ENCODE assay signal across 10 cellular contexts in genomic region chr2:235270951-235271350, GRCh38.
DNase-seq lines count a peak whose midpoint lies in the region; ATAC-seq and TF ChIP-seq lines count a peak whose summit lies in the region.
"Had no signal": no experiment of that assay in that cellular context is flagged by ENCODE, and none has a peak within 500 bp of the region (broad histone marks: within the 10 kb centered on the region; RNA-seq: fewer than 3 reads in every experiment).

No MANE protein-coding gene starts in this region.

- peak; percentile 67 for DNase-seq in activated CD8-positive, alpha-beta memory T cell treated with anti-CD3 and anti-CD28 coated beads for 24 hours
- no peak for DNase-seq in activated CD8-positive, alpha-beta memory T cell treated with anti-CD3 and anti-CD28 coated beads, Interleukin-2, amount 50 U/mL, for 4 hours
- DNase-seq in activated CD4-positive, alpha-beta memory T cell treated with anti-CD3 and anti-CD28 coated beads for 36 hours: peak; percentile 80
- peak; percentile 75 for DNase-seq in stimulated activated CD4-positive, alpha-beta T cell treated with anti-CD3 and anti-CD28 coated beads, Interleukin-15, amount 100 ng/mL, for 24 hours
- no peak for DNase-seq in testis
- DNase-seq in CD14-positive monocyte (ENCODE audit: low spot score): no peak
- no peak for DNase-seq in tibial nerve (ENCODE audit: low spot score in 2 of 2)

- CTCF ChIA-PET in activated CD4-positive, alpha-beta memory T cell treated with anti-CD3 and anti-CD28 coated beads for 36 hours (lab: Charles Lee): no interaction called here

- 81 to 84% methylated on average over 4 of the region's 4 CpGs for WGBS in testis, 2 donors
- 66 to 74% methylated on average over 4 of the region's 4 CpGs for WGBS in tibial nerve, 2 donors

- H3K27me3 ChIP-seq in testis (no peaks in the 10 kb centered on the region), tibial nerve (no peaks in the 10 kb centered on the region)

- no peak overlapping the region for H3K27ac Mint-ChIP-seq in activated CD4-positive, alpha-beta memory T cell treated with anti-CD3 and anti-CD28 coated beads for 36 hours
- H3K27ac Mint-ChIP-seq in CD14-positive monocyte: no peak overlapping the region
- H3K27ac Mint-ChIP-seq: B cell, nephron had no signal

- no peaks in the 10 kb centered on the region for H3K36me3 ChIP-seq in testis (ENCODE audit: low read depth, missing control alignments)
- no peaks in the 10 kb centered on the region for H3K36me3 ChIP-seq in tibial nerve

- H3K36me3 Mint-ChIP-seq in activated CD4-positive, alpha-beta memory T cell treated with anti-CD3 and anti-CD28 coated beads for 36 hours: no peaks in the 10 kb centered on the region
- H3K36me3 Mint-ChIP-seq in CD14-positive monocyte: no peaks in the 10 kb centered on the region

- H3K4me3 ChIP-seq in testis: no peak overlapping the region
- H3K4me3 ChIP-seq in tibial nerve: no peak overlapping the region

- H3K27ac ChIP-seq in testis: no peak overlapping the region
- H3K27ac ChIP-seq in tibial nerve: no peak overlapping the region

- POLR2A ChIA-PET in activated CD4-positive, alpha-beta memory T cell treated with anti-CD3 and anti-CD28 coated beads for 36 hours (lab: Charles Lee): no interaction called here

- intact Hi-C loops in activated CD4-positive, alpha-beta memory T cell treated with anti-CD3 and anti-CD28 coated beads for 36 hours (cut with micrococcal nuclease): no loop called here
- intact Hi-C loops in testis (cut with DNase I; ENCODE audit: low total_unique reads): no loop called here
- intact Hi-C loops in CD14-positive monocyte (cut with micrococcal nuclease): no loop called here

- peaks cover 5% of the 10 kb centered on the region for H3K4me1 Mint-ChIP-seq in activated CD4-positive, alpha-beta memory T cell treated with anti-CD3 and anti-CD28 coated beads for 36 hours (ENCODE audit: low read depth)
- H3K4me1 Mint-ChIP-seq in CD14-positive monocyte: peaks cover 11% of the 10 kb centered on the region
- H3K4me1 Mint-ChIP-seq: B cell had no signal

- H3K9me3 Mint-ChIP-seq in activated CD4-positive, alpha-beta memory T cell treated with anti-CD3 and anti-CD28 coated beads for 36 hours: no peaks in the 10 kb centered on the region
- H3K9me3 Mint-ChIP-seq in CD14-positive monocyte: peaks cover 2 to 13% (median 7%) of the 10 kb centered on the region in 7 donors

- no peak for TF ChIP-seq EP300 in tibial nerve (IDR thresholded peaks at IDR 0.05)

- no peaks in the 10 kb centered on the region for H3K9me3 ChIP-seq in testis
- no peaks in the 10 kb centered on the region for H3K9me3 ChIP-seq in tibial nerve

- H3K4me1 ChIP-seq in testis (no peaks in the 10 kb centered on the region), tibial nerve (peaks cover 0 to 26% (median 3%) of the 10 kb centered on the region in 4 donors)

- H3K4me3 Mint-ChIP-seq in activated CD4-positive, alpha-beta memory T cell treated with anti-CD3 and anti-CD28 coated beads for 36 hours: no peak overlapping the region
- no peak overlapping the region for H3K4me3 Mint-ChIP-seq in CD14-positive monocyte
- H3K4me3 Mint-ChIP-seq: B cell, nephron had no signal

- H3K27me3 Mint-ChIP-seq in activated CD4-positive, alpha-beta memory T cell treated with anti-CD3 and anti-CD28 coated beads for 36 hours: peaks cover 68% of the 10 kb centered on the region
- peaks cover 19 to 39% (median 21%) of the 10 kb centered on the region in 3 donors for H3K27me3 Mint-ChIP-seq in CD14-positive monocyte (ENCODE audit: low read depth in 3 of 3)

- peak; percentile 90 for ATAC-seq in HG03159 (IDR thresholded peaks at IDR 0.05; ENCODE audit: unreplicated experiment)

- TF ChIP-seq CTCF in testis (IDR thresholded peaks at IDR 0.05) (no peak), CD14-positive monocyte (IDR thresholded peaks at IDR 0.05) (no peak), tibial nerve (IDR thresholded peaks at IDR 0.05) (no peak)

- TF ChIP-seq POLR2A in testis (IDR thresholded peaks at IDR 0.05): no peak
- no peak for TF ChIP-seq POLR2A in tibial nerve (IDR thresholded peaks at IDR 0.05)

Comparison
In these comparisons a context has a peak if more than half of its experiments do, and no peak if none do; other contexts are left out.
1. DNase-seq: peak in activated CD8-positive, alpha-beta memory T cell treated with anti-CD3 and anti-CD28 coated beads for 24 hours (single experiment), activated CD4-positive, alpha-beta memory T cell treated with anti-CD3 and anti-CD28 coated beads for 36 hours (single experiment) and stimulated activated CD4-positive, alpha-beta T cell treated with anti-CD3 and anti-CD28 coated beads, Interleukin-15, amount 100 ng/mL, for 24 hours (single experiment); none in activated CD8-positive, alpha-beta memory T cell treated with anti-CD3 and anti-CD28 coated beads, Interleukin-2, amount 50 U/mL, for 4 hours (single experiment), testis (single experiment), CD14-positive monocyte (single experiment) and tibial nerve (0 of 2).